ENCODE assay signal across 15 cellular contexts in the genomic region with DNA sequence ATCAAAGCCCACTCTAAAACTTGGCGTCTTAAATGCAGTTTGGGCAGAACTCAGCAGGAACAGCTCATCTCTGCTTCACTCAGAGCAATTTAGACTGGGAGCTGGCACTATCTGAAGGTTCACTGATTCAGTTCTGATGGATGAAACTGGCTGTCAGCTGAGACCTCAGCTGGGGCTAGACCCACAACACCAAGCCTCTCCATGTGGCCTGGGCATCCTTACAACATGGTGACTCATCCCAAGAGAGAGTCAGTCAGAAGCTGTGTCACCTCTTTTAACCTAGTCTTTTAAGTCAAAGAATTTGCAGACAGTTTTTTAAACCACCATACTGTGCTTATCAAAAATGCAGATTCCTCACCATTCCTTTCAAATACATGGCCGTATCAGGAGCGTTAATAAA.
DNase-seq lines count a peak whose midpoint lies in the region; ATAC-seq, FAIRE-seq and TF ChIP-seq lines count a peak whose summit lies in the region.
"Had no signal": no experiment of that assay in that cellular context is flagged by ENCODE, and none has a peak within 500 bp of the region (broad histone marks: within the 10 kb centered on the region; RNA-seq: fewer than 3 reads in every experiment).

No MANE protein-coding gene starts in this region.

- H4K8ac ChIP-seq in H1 (ENCODE audit: extremely low read depth, insufficient read depth, low read length): no peak overlapping the region

- no peak overlapping the region for H4K5ac ChIP-seq in H1 (ENCODE audit: insufficient read length, low read depth, low read length)

- H3K18ac ChIP-seq in H1 (ENCODE audit: extremely low read depth, low read length): no peak overlapping the region

- H3K27ac Mint-ChIP-seq in activated naive CD4-positive, alpha-beta T cell treated with anti-CD3 and anti-CD28 coated beads, Interleukin-2, amount 50 U/mL, for 72 hours: no peak overlapping the region
- H3K27ac Mint-ChIP-seq in stimulated activated naive B cell treated with anti-CD40 and anti-IgM and Interleukin-4, amounts not matched to agents 10 μg/mL and 1 μg/mL and 100 μg/mL, for 72 hours: no peak overlapping the region
- no peak overlapping the region for H3K27ac Mint-ChIP-seq in Calu3 (ENCODE audit: unreplicated experiment)
- no peak overlapping the region for H3K27ac Mint-ChIP-seq in endothelial cell (ENCODE audit: unreplicated experiment)
- H3K27ac Mint-ChIP-seq: activated B cell treated with CpG ODN at 0.5 μM for 24 hours; activated naive CD8-positive, alpha-beta T cell treated with anti-CD3 and anti-CD28 coated beads, Interleukin-2, amount 10 ng/mL, durations not matched to agents 7 days and 5 days; endodermal cell; neural progenitor cell had no signal

- no peaks in the 10 kb centered on the region for H3K79me1 ChIP-seq in H1 (ENCODE audit: low read depth, low read length)

- H2BK15ac ChIP-seq in H1 (ENCODE audit: low read length): no peak overlapping the region

- H4K20me1 ChIP-seq in H1 (replicated peaks in 1 of 2; ENCODE audit: control insufficient read depth in 1 of 2, insufficient read depth in 2 of 2, low read length in 2 of 2): no peaks in the 10 kb centered on the region

- no TSS peak for BruUV-seq in Calu3 (replicated peaks; lab: Mats Ljungman, UMichigan)

- CTCF ChIA-PET in H1 (lab: Charles Lee; ENCODE audit: partially characterized antibody): interaction anchor here (0.7 kb wide), 1 partner anchor 17 kb away, joined by 3 read pairs; no protein-coding TSS in a partner anchor
- CTCF ChIA-PET in Calu3 (lab: Charles Lee): no interaction called here

- intact Hi-C loops in Calu3 (cut with micrococcal nuclease; ENCODE audit: unreplicated experiment): no loop called here

- H2BK5ac ChIP-seq in H1 (ENCODE audit: low read depth, low read length): no peak overlapping the region

- H3K23me2 ChIP-seq in H1 (ENCODE audit: low read depth, low read length): no peaks in the 10 kb centered on the region

- H3K27ac ChIP-seq in H1 (ENCODE audit: low read depth, low read length): no peak overlapping the region
- H3K27ac ChIP-seq: neural progenitor cell, RWPE1 had no signal

- WGBS in H1 (ENCODE audit: extremely low coverage in 1 of 2, insufficient coverage in 1 of 2, insufficient read length in 1 of 2, insufficient replicate concordance in 2 of 2, low coverage in 1 of 2, low lambda C conversion rate in 2 of 2, missing lambda C conversion rate in 1 of 2), 2 experiments: 93% methylated on average over 3 of the region's 3 CpGs; no CpG with 5 or more reads in 1 of the 2 experiments

- H2BK20ac ChIP-seq in H1 (ENCODE audit: low read length): 0 out of 2 replicates have a peak overlapping the region, but pooled peaks have one; percentile 72

- no peak overlapping the region for H3K4me2 ChIP-seq in H1 (ENCODE audit: insufficient read depth in 1 of 2, low read depth in 2 of 2, low read length in 2 of 2)
- H3K4me2 ChIP-seq: neural progenitor cell had no signal

- peaks cover 6 to 7% of the 10 kb centered on the region in 2 donors for H3K4me1 Mint-ChIP-seq in stimulated activated naive B cell treated with anti-CD40 and anti-IgM and Interleukin-4, amounts not matched to agents 10 μg/mL and 1 μg/mL and 100 μg/mL, for 72 hours
- H3K4me1 Mint-ChIP-seq in Calu3 (ENCODE audit: low read depth, unreplicated experiment): no peaks in the 10 kb centered on the region
- peaks cover 3% of the 10 kb centered on the region for H3K4me1 Mint-ChIP-seq in endothelial cell (ENCODE audit: unreplicated experiment)
- H3K4me1 Mint-ChIP-seq: endodermal cell, neural progenitor cell had no signal

- H3K79me2 ChIP-seq in H1 (ENCODE audit: control insufficient read depth in 1 of 2, insufficient read depth in 2 of 2, low read length in 2 of 2): no peaks in the 10 kb centered on the region

- no peak for TF ChIP-seq RAD21 in H1 (IDR thresholded peaks at IDR 0.05 in 1 of 2, conservative IDR thresholded peaks at IDR 0.05 in 1 of 2; ENCODE audit: low read depth in 2 of 2, low read length in 2 of 2)

- H3K56ac ChIP-seq in H1 (replicated peaks; ENCODE audit: insufficient read length, low read depth, low read length): no peak overlapping the region

- H3K9me3 Mint-ChIP-seq in activated naive CD4-positive, alpha-beta T cell treated with anti-CD3 and anti-CD28 coated beads, Interleukin-2, amount 50 U/mL, for 72 hours: peaks cover 0 to 11% of the 10 kb centered on the region in 2 donors
- H3K9me3 Mint-ChIP-seq in stimulated activated naive B cell treated with anti-CD40 and anti-IgM and Interleukin-4, amounts not matched to agents 10 μg/mL and 1 μg/mL and 100 μg/mL, for 72 hours: peaks cover 0 to 9% of the 10 kb centered on the region in 2 donors
- peaks cover 4% of the 10 kb centered on the region for H3K9me3 Mint-ChIP-seq in Calu3 (ENCODE audit: low read depth, unreplicated experiment)
- no peaks in the 10 kb centered on the region for H3K9me3 Mint-ChIP-seq in endothelial cell (ENCODE audit: unreplicated experiment)

- no peaks in the 10 kb centered on the region for H3K27me3 ChIP-seq in H1 (replicated peaks in 1 of 4; ENCODE audit: control insufficient read depth in 3 of 4, extremely low read depth in 1 of 4, insufficient read depth in 3 of 4, low read length in 3 of 4)
- H3K27me3 ChIP-seq: BE2C, neural progenitor cell had no signal

- FAIRE-seq in H1 (lab: Jason Lieb, UNC): no peak

- no peak overlapping the region for H3K14ac ChIP-seq in H1 (ENCODE audit: insufficient read length)

- H4K91ac ChIP-seq in H1 (replicated peaks; ENCODE audit: insufficient read length, low read length): no peak overlapping the region

- no peak overlapping the region for H3K23ac ChIP-seq in H1 (ENCODE audit: insufficient read length)

- ATAC-seq in activated naive CD4-positive, alpha-beta T cell treated with anti-CD3 and anti-CD28 coated beads, Interleukin-2, amount 50 U/mL, for 72 hours: peak; percentile 95 to 100
- peak; percentile 53 to 64 for ATAC-seq in stimulated activated naive B cell treated with anti-CD40 and anti-IgM and Interleukin-4, amounts not matched to agents 10 μg/mL and 1 μg/mL and 100 μg/mL, for 72 hours (replicated peaks)
- ATAC-seq in omental fat pad (ENCODE audit: low FRiP score): no peak

- DNase-seq in activated naive CD4-positive, alpha-beta T cell treated with anti-CD3 and anti-CD28 coated beads, Interleukin-2, amount 50 U/mL, for 72 hours (ENCODE audit: low spot score in 2 of 2): peak in 1 of 2 donors; percentile 17
- no peak for DNase-seq in activated naive CD4-positive, alpha-beta T cell treated with Interleukin-2 at 50 U/mL for 16 hours
- peak; percentile 70 for DNase-seq in MV-4-11 (lab: John Stamatoyannopoulos, UW)
- DNase-seq in H1 (ENCODE audit: low read depth in 1 of 2, low spot score in 2 of 2): no peak
- DNase-seq in stimulated activated naive B cell treated with anti-CD40 and anti-IgM and Interleukin-4, amounts not matched to agents 10 μg/mL and 1 μg/mL and 100 μg/mL, for 72 hours: no peak
- DNase-seq in Calu3: no peak
- no peak for DNase-seq in endothelial cell (ENCODE audit: low spot score)
- no peak for DNase-seq in omental fat pad (ENCODE audit: low spot score)
- DNase-seq: activated B cell treated with CpG ODN at 0.5 μM for 24 hours; activated naive CD8-positive, alpha-beta T cell treated with anti-CD3 and anti-CD28 coated beads, Interleukin-2, amount 10 ng/mL, durations not matched to agents 7 days and 5 days; BE2C; endodermal cell; islet precursor cell had no signal

- peaks cover 0 to 3% of the 10 kb centered on the region in 2 experiments; a peak in 2 of 4 replicates for H3K9me3 ChIP-seq in H1 (ENCODE audit: insufficient read depth in 2 of 2, low read depth in 1 of 2, low read length in 1 of 2)
- H3K9me3 ChIP-seq: BE2C had no signal

- no peak overlapping the region for H2BK12ac ChIP-seq in H1 (ENCODE audit: low read depth, low read length)

- no peak overlapping the region for H2AK5ac ChIP-seq in H1 (ENCODE audit: low read depth, low read length)

- no peak for TF ChIP-seq CTCF in H1 (IDR thresholded peaks at IDR 0.05; ENCODE audit: control extremely low read depth in 1 of 3, insufficient read depth in 1 of 3, low read depth in 1 of 3, low read length in 3 of 3)
- no peak for TF ChIP-seq CTCF in Calu3 (IDR thresholded peaks at IDR 0.05; ENCODE audit: unreplicated experiment)
- TF ChIP-seq CTCF in endothelial cell (IDR thresholded peaks at IDR 0.05; ENCODE audit: unreplicated experiment): no peak
- TF ChIP-seq CTCF in omental fat pad (IDR thresholded peaks at IDR 0.05): no peak

- H3K4me3 Mint-ChIP-seq in stimulated activated naive B cell treated with anti-CD40 and anti-IgM and Interleukin-4, amounts not matched to agents 10 μg/mL and 1 μg/mL and 100 μg/mL, for 72 hours: no peak overlapping the region
- no peak overlapping the region for H3K4me3 Mint-ChIP-seq in Calu3 (ENCODE audit: low read depth, unreplicated experiment)
- H3K4me3 Mint-ChIP-seq in endothelial cell (ENCODE audit: unreplicated experiment): no peak overlapping the region
- H3K4me3 Mint-ChIP-seq: activated B cell treated with CpG ODN at 0.5 μM for 24 hours; activated naive CD8-positive, alpha-beta T cell treated with anti-CD3 and anti-CD28 coated beads, Interleukin-2, amount 10 ng/mL, durations not matched to agents 7 days and 5 days; endodermal cell; neural progenitor cell had no signal

- no peak for TF ChIP-seq POLR2A in H1 (IDR thresholded peaks at IDR 0.05; ENCODE audit: control extremely low read depth in 1 of 2, low read depth in 2 of 2, low read length in 2 of 2)

- H3K4me3 ChIP-seq in H1 (ENCODE audit: extremely low read depth in 1 of 4, insufficient read depth in 2 of 4, low read depth in 3 of 4, low read length in 4 of 4): no peak overlapping the region
- H3K4me3 ChIP-seq: neural progenitor cell had no signal

- no peak overlapping the region for H3K4ac ChIP-seq in H1 (replicated peaks; ENCODE audit: insufficient read length, low read depth, low read length)

- no peak overlapping the region for H2BK120ac ChIP-seq in H1 (replicated peaks; ENCODE audit: low read depth, low read length)

- H3K27me3 Mint-ChIP-seq in stimulated activated naive B cell treated with anti-CD40 and anti-IgM and Interleukin-4, amounts not matched to agents 10 μg/mL and 1 μg/mL and 100 μg/mL, for 72 hours: no peaks in the 10 kb centered on the region
- no peaks in the 10 kb centered on the region for H3K27me3 Mint-ChIP-seq in Calu3 (ENCODE audit: unreplicated experiment)
- no peaks in the 10 kb centered on the region for H3K27me3 Mint-ChIP-seq in endothelial cell (ENCODE audit: unreplicated experiment)
- H3K27me3 Mint-ChIP-seq: activated B cell treated with CpG ODN at 0.5 μM for 24 hours had no signal

- TF ChIP-seq EP300 in H1 (IDR thresholded peaks at IDR 0.05; ENCODE audit: borderline replicate concordance in 1 of 2, low read depth in 2 of 2, low read length in 2 of 2): no peak

- H3K36me3 Mint-ChIP-seq in activated naive CD4-positive, alpha-beta T cell treated with anti-CD3 and anti-CD28 coated beads, Interleukin-2, amount 50 U/mL, for 72 hours: peaks cover 6% of the 10 kb centered on the region in 2 donors
- H3K36me3 Mint-ChIP-seq in stimulated activated naive B cell treated with anti-CD40 and anti-IgM and Interleukin-4, amounts not matched to agents 10 μg/mL and 1 μg/mL and 100 μg/mL, for 72 hours: no peaks in the 10 kb centered on the region
- no peaks in the 10 kb centered on the region for H3K36me3 Mint-ChIP-seq in Calu3 (ENCODE audit: insufficient read depth, unreplicated experiment)
- H3K36me3 Mint-ChIP-seq in endothelial cell (ENCODE audit: low read depth, unreplicated experiment): no peaks in the 10 kb centered on the region
- H3K36me3 Mint-ChIP-seq: neural progenitor cell had no signal

- H3K9ac ChIP-seq in H1 (replicated peaks in 1 of 4; ENCODE audit: extremely low read depth in 1 of 4, low read depth in 3 of 4, low read length in 3 of 4): no peak overlapping the region
- H3K9ac ChIP-seq: neural progenitor cell had no signal

- H2AFZ ChIP-seq in H1 (ENCODE audit: low read length): no peak overlapping the region
- H2AFZ ChIP-seq: neural progenitor cell had no signal

- peaks cover 0 to 2% (median 0%) of the 10 kb centered on the region in 4 experiments; a peak in 2 of 7 replicates for H3K4me1 ChIP-seq in H1 (replicated peaks in 1 of 4; ENCODE audit: control insufficient read depth in 3 of 4, insufficient read depth in 4 of 4, low read length in 3 of 4)
- H3K4me1 ChIP-seq: BE2C, neural progenitor cell had no signal

- no peaks in the 10 kb centered on the region for H3K36me3 ChIP-seq in H1 (ENCODE audit: control insufficient read depth in 2 of 4, insufficient read depth in 4 of 4, low read length in 3 of 4)
- H3K36me3 ChIP-seq: BE2C, neural progenitor cell had no signal

- POLR2A ChIA-PET in H1 (lab: Charles Lee; ENCODE audit: partially characterized antibody): no interaction called here
